ENCODE assay signal across 1 cellular context in genomic region chr6:26598267-26598666, GRCh38.
TF ChIP-seq lines count a peak whose summit lies in the region.

No MANE protein-coding gene starts in this region.

TF ChIP-seq in HepG2, 621 proteins besides CTCF, POLR2A, EP300 and RAD21 (continued from another document):
- no peak for TF ChIP-seq REST (IDR thresholded peaks at IDR 0.05; ENCODE audit: borderline replicate concordance in 1 of 2, low read depth in 1 of 2, low read length in 2 of 2)
- TF ChIP-seq ZNF577 (CRISPR knock-in tag; IDR thresholded peaks at IDR 0.05; ENCODE audit: borderline replicate concordance, low read depth), result no peak
- TF ChIP-seq ZNF687 (CRISPR knock-in tag; IDR thresholded peaks at IDR 0.05), result peak; percentile 24; the same call in 1 of the 2 replicates
